18 cellular contexts compared by ENCODE assay signal in the genomic region with DNA sequence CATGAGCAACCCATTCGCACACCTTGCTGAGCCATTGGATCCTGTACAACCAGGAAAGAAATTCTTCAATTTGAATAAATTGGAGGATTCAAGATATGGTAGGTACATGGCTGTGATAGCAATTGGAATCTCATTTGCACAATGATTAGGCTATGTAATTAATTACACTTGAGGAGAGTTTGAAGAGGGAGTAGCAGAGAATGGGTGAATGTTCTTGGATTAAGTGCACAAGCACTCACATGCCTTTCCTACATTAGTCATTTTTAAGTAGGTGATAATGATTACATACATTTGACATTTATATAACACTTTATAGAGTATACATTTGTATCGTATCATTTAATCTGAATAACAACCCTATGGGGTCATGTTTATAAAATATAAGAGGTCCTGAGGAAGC.
"Had no signal": no experiment of that assay in that cellular context is flagged by ENCODE, and none has a peak within 500 bp of the region (broad histone marks: within the 10 kb centered on the region; RNA-seq: fewer than 3 reads in every experiment).

No MANE protein-coding gene starts in this region.

- FAIRE-seq: RCC 7860 had no signal

- DNase-seq: IMR-90, Karpas-422, KG1, MM.1S, NCI-H1092 treated with DMSO at 0.1 percent for 48 hours, NCI-H1436, NCI-H187, NCI-H2081 treated with DMSO at 0.1 percent for 48 hours, NCI-H2171, NCI-H226, NCI-H446, NCI-H510A, NCI-H524 treated with DMSO at 0.1 percent for 48 hours, NCI-H69, RPMI8226, SHP77, SK-N-SH had no signal
